In genomic region chr19:45793178-45793564, GRCh38 we compare ENCODE assay signal across 1 cellular context.
TF ChIP-seq lines count a peak whose summit lies in the region.

No MANE protein-coding gene starts in this region.

TF ChIP-seq in WTC11, 78 proteins besides CTCF, POLR2A, EP300 and RAD21 (continued from another document):
- TF ChIP-seq AR (CRISPR knock-in tag; IDR thresholded peaks at IDR 0.05) (no peak), FOXJ3 (CRISPR knock-in tag; IDR thresholded peaks at IDR 0.05; ENCODE audit: borderline replicate concordance) (no peak), FOXP4 (CRISPR knock-in tag; IDR thresholded peaks at IDR 0.05) (no peak), GABPB1 (CRISPR knock-in tag; IDR thresholded peaks at IDR 0.05) (no peak), ZNF532 (CRISPR knock-in tag; IDR thresholded peaks at IDR 0.05; ENCODE audit: borderline replicate concordance) (no peak), PRDM15 (CRISPR knock-in tag; IDR thresholded peaks at IDR 0.05) (no peak), ZNF281 (CRISPR knock-in tag; IDR thresholded peaks at IDR 0.05) (no peak), IRF1 (CRISPR knock-in tag; IDR thresholded peaks at IDR 0.05) (no peak), ATF1 (CRISPR knock-in tag; IDR thresholded peaks at IDR 0.05) (no peak), E2F5 (CRISPR knock-in tag; IDR thresholded peaks at IDR 0.05) (no peak), GRHL2 (CRISPR knock-in tag; IDR thresholded peaks at IDR 0.05; ENCODE audit: insufficient replicate concordance, severe bottlenecking) (no peak)
